16 cellular contexts compared by ENCODE assay signal in the genomic region with DNA sequence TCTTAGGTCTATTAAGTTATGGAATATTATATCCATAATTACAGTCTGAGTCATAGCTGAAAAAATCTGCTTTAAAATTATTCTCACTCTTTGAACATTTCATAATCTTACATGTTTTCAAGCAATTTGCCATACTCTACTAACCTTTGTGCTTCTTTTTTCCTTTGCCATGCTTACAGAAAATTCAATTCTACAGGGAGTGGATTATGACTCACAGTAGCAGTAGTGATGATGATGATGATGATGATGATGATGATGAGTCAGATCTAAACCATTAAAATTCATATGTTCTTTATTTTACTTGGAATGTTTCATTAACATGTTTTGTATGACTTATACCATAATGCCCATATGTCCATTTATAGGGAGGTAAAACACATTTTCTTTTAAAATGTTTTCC.
DNase-seq lines count a peak whose midpoint lies in the region; FAIRE-seq and TF ChIP-seq lines count a peak whose summit lies in the region.
"Had no signal": no experiment of that assay in that cellular context is flagged by ENCODE, and none has a peak within 500 bp of the region (broad histone marks: within the 10 kb centered on the region; RNA-seq: fewer than 3 reads in every experiment).

No MANE protein-coding gene starts in this region.

- CTCF ChIA-PET in MCF 10A (lab: Yijun Ruan, JAX) (no interaction called here), RWPE1 (lab: Yijun Ruan, JAX) (interaction anchor here (0.6 kb wide), 1 partner anchor 175 kb away, joined by 3 read pairs; no protein-coding TSS in a partner anchor)

- intact Hi-C loops in MCF 10A (cut with micrococcal nuclease) (no loop called here), breast epithelium (cut with DNase I; ENCODE audit: low total_unique reads) (no loop called here)

- H3K27ac ChIP-seq in breast epithelium (no peak overlapping the region), RWPE1 (no peak overlapping the region)

- no peak for TF ChIP-seq POLR2A in breast epithelium (IDR thresholded peaks at IDR 0.05)

- no peaks in the 10 kb centered on the region for H3K4me1 Mint-ChIP-seq in MCF 10A (ENCODE audit: insufficient read depth, unreplicated experiment)

- no peaks in the 10 kb centered on the region for H3K9me3 ChIP-seq in breast epithelium

- no TSS peak for BruUV-seq in MCF 10A (replicated peaks; lab: Mats Ljungman, UMichigan)

- H3K4me1 ChIP-seq in breast epithelium = no peaks in the 10 kb centered on the region

- H3K36me3 Mint-ChIP-seq in MCF 10A (ENCODE audit: insufficient read depth, unreplicated experiment) = peaks cover 9% of the 10 kb centered on the region
- H3K36me3 Mint-ChIP-seq: natural killer cell treated with Interleukin-12 subunit alpha and Interleukin-12 subunit beta and Interleukin-15 and Interleukin-18, amount 100 ng/mL, for 72 hours had no signal

- H3K4me3 Mint-ChIP-seq in MCF 10A (ENCODE audit: unreplicated experiment) = no peak overlapping the region
- H3K4me3 Mint-ChIP-seq: activated CD8-positive, alpha-beta T cell treated with anti-CD3 and anti-CD28 coated beads for 36 hours; natural killer cell treated with Interleukin-12 subunit alpha and Interleukin-12 subunit beta and Interleukin-15 and Interleukin-18, amount 100 ng/mL, for 72 hours had no signal

- no peaks in the 10 kb centered on the region for H3K9me3 Mint-ChIP-seq in MCF 10A (ENCODE audit: unreplicated experiment)
- H3K9me3 Mint-ChIP-seq: activated CD8-positive, alpha-beta T cell treated with anti-CD3 and anti-CD28 coated beads for 36 hours; natural killer cell treated with Interleukin-12 subunit alpha and Interleukin-12 subunit beta and Interleukin-15 and Interleukin-18, amount 100 ng/mL, for 72 hours had no signal

- DNase-seq in MCF 10A (ENCODE audit: unreplicated experiment) = peak; percentile 55
- no peak for DNase-seq in breast epithelium (ENCODE audit: low spot score in 2 of 2)
- DNase-seq in RWPE1 (ENCODE audit: low spot score) = peak; percentile 36
- peak; percentile 89 for DNase-seq in fibroblast of mammary gland (ENCODE audit: low read depth)
- DNase-seq in urothelium cell line (ENCODE audit: low spot score) = peak; percentile 27
- no peak for DNase-seq in hypothalamus (lab: John Stamatoyannopoulos, UW)
- no peak for DNase-seq in NCI-H1930 (lab: John Stamatoyannopoulos, UW)
- DNase-seq in activated T-cell treated with anti-CD3 and anti-CD28 coated beads, Interleukin-2, amount 50 U/mL, for 48 hours = no peak
- DNase-seq: activated CD8-positive, alpha-beta T cell treated with anti-CD3 and anti-CD28 coated beads for 36 hours; amniotic stem cell; cortex of kidney; GF-D8; NCI-H1092 treated with DMSO at 0.1 percent for 48 hours; stimulated activated CD4-positive, alpha-beta T cell treated with anti-CD3 and anti-CD28 coated beads, Interleukin-1b, Interleukin-23, amount 100 ng/mL, for 48 hours had no signal

- H3K36me3 ChIP-seq in breast epithelium = no peaks in the 10 kb centered on the region

- no peak for TF ChIP-seq CTCF in MCF 10A (IDR thresholded peaks at IDR 0.05; ENCODE audit: unreplicated experiment)
- no peak for TF ChIP-seq CTCF in breast epithelium (IDR thresholded peaks at IDR 0.05)
- no peak for TF ChIP-seq CTCF in RWPE1 (conservative IDR thresholded peaks at IDR 0.05; ENCODE audit: low read depth)
- TF ChIP-seq CTCF in fibroblast of mammary gland (conservative IDR thresholded peaks at IDR 0.05; ENCODE audit: control insufficient read depth, insufficient read depth, low read depth, low read length) = no peak

- POLR2A ChIA-PET in MCF 10A (lab: Yijun Ruan, JAX) (no interaction called here), RWPE1 (lab: Yijun Ruan, JAX; ENCODE audit: low non-redundant PET) (no interaction called here)

- H3K4me3 ChIP-seq in breast epithelium (no peak overlapping the region), fibroblast of mammary gland (ENCODE audit: control insufficient read depth, low read depth, low read length) (no peak overlapping the region)
- H3K4me3 ChIP-seq: lung had no signal

- H3K27ac Mint-ChIP-seq in MCF 10A (ENCODE audit: low read depth, unreplicated experiment) = no peak overlapping the region
- H3K27ac Mint-ChIP-seq: activated CD8-positive, alpha-beta T cell treated with anti-CD3 and anti-CD28 coated beads for 36 hours; natural killer cell treated with Interleukin-12 subunit alpha and Interleukin-12 subunit beta and Interleukin-15 and Interleukin-18, amount 100 ng/mL, for 72 hours had no signal

- no peaks in the 10 kb centered on the region for H3K27me3 Mint-ChIP-seq in MCF 10A (ENCODE audit: insufficient read depth, unreplicated experiment)
- H3K27me3 Mint-ChIP-seq: activated CD8-positive, alpha-beta T cell treated with anti-CD3 and anti-CD28 coated beads for 36 hours; natural killer cell treated with Interleukin-12 subunit alpha and Interleukin-12 subunit beta and Interleukin-15 and Interleukin-18, amount 100 ng/mL, for 72 hours had no signal

- no peak for FAIRE-seq in urothelium cell line (lab: Jason Lieb, UNC)

- H3K27me3 ChIP-seq in breast epithelium = no peaks in the 10 kb centered on the region

Comparison
In these comparisons a context has a peak if more than half of its experiments do, and no peak if none do; other contexts are left out.
1. DNase-seq: peak in MCF 10A (single experiment), RWPE1 (single experiment), fibroblast of mammary gland (single experiment) and urothelium cell line (single experiment); none in breast epithelium (0 of 2), hypothalamus (0 of 51), NCI-H1930 (0 of 2) and activated T-cell treated with anti-CD3 and anti-CD28 coated beads, Interleukin-2, amount 50 U/mL, for 48 hours (0 of 2).